Comparison of ENCODE assay signal across 1 cellular context in the genomic region with DNA sequence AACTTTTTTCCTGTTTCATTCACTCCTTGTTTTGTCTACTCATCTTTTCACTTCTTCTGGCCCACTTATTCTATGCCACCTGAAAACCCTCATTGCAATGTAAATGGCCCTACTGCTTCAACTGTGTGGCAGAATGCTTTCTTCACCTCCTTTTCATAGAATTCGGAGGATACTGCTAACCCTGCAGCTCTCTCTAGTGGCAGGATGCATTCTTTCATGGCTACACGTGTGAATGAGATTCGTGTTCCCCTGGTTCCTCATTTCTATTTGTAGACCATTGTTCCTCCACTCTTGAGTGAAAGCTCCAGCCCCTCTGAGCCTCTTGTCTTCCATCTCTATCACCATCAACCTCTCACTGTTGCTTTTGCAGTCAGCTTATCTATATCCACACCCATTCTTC.
TF ChIP-seq lines count a peak whose summit lies in the region.

No MANE protein-coding gene starts in this region.

TF ChIP-seq in GM12878, 131 proteins besides CTCF, POLR2A, EP300 and RAD21 (continued from another document):
- TF ChIP-seq, protein P1, sequence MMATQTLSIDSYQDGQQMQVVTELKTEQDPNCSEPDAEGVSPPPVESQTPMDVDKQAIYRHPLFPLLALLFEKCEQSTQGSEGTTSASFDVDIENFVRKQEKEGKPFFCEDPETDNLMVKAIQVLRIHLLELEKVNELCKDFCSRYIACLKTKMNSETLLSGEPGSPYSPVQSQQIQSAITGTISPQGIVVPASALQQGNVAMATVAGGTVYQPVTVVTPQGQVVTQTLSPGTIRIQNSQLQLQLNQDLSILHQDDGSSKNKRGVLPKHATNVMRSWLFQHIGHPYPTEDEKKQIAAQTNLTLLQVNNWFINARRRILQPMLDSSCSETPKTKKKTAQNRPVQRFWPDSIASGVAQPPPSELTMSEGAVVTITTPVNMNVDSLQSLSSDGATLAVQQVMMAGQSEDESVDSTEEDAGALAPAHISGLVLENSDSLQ (IDR thresholded peaks at IDR 0.05) = peak; percentile 47; the same call in 1 of the 2 replicates
- TF ChIP-seq SPI1 (IDR thresholded peaks at IDR 0.05; ENCODE audit: borderline replicate concordance, insufficient read depth, low read depth, low read length) = peak; percentile 65; the same call in 1 of the 2 replicates
- TF ChIP-seq SMARCA5 (IDR thresholded peaks at IDR 0.05) = 0 out of 2 replicates have a peak, but pooled peaks have one; percentile 39
- TF ChIP-seq STAT3 (IDR thresholded peaks at IDR 0.05; ENCODE audit: low read depth, low read length) = no peak
- TF ChIP-seq YY1 (IDR thresholded peaks at IDR 0.05; ENCODE audit: low read depth, low read length) = 0 out of 2 replicates have a peak, but pooled peaks have one; percentile 31
- TF ChIP-seq SMC3 (IDR thresholded peaks at IDR 0.05; ENCODE audit: borderline replicate concordance, low read length) = peak; percentile 54; the same call in 1 of the 2 replicates
- TF ChIP-seq, protein P2, sequence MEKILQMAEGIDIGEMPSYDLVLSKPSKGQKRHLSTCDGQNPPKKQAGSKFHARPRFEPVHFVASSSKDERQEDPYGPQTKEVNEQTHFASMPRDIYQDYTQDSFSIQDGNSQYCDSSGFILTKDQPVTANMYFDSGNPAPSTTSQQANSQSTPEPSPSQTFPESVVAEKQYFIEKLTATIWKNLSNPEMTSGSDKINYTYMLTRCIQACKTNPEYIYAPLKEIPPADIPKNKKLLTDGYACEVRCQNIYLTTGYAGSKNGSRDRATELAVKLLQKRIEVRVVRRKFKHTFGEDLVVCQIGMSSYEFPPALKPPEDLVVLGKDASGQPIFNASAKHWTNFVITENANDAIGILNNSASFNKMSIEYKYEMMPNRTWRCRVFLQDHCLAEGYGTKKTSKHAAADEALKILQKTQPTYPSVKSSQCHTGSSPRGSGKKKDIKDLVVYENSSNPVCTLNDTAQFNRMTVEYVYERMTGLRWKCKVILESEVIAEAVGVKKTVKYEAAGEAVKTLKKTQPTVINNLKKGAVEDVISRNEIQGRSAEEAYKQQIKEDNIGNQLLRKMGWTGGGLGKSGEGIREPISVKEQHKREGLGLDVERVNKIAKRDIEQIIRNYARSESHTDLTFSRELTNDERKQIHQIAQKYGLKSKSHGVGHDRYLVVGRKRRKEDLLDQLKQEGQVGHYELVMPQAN (conservative IDR thresholded peaks at IDR 0.05) = no peak
- TF ChIP-seq CREM (IDR thresholded peaks at IDR 0.05; ENCODE audit: low read depth) = no peak
- TF ChIP-seq RAD51 (IDR thresholded peaks at IDR 0.05) = peak; percentile 17; the same call in 1 of the 2 replicates
- TF ChIP-seq NR2C1 (IDR thresholded peaks at IDR 0.05) = no peak
